Comparison of ENCODE assay signal across 22 cellular contexts in genomic region chr2:56313541-56313940, GRCh38.
DNase-seq lines count a peak whose midpoint lies in the region; ATAC-seq and TF ChIP-seq lines count a peak whose summit lies in the region.
"Had no signal": no experiment of that assay in that cellular context is flagged by ENCODE, and none has a peak within 500 bp of the region (broad histone marks: within the 10 kb centered on the region; RNA-seq: fewer than 3 reads in every experiment).

No MANE protein-coding gene starts in this region.

- H3K4me3 ChIP-seq in body of pancreas = no peak overlapping the region
- no peak overlapping the region for H3K4me3 ChIP-seq in testis
- H3K4me3 ChIP-seq: gastrocnemius medialis, GM23248, MG63, stomach, uterus had no signal

- intact Hi-C loops in body of pancreas (cut with DNase I) = no loop called here
- intact Hi-C loops in natural killer cell (cut with micrococcal nuclease) = no loop called here
- intact Hi-C loops in testis (cut with DNase I; ENCODE audit: low total_unique reads) = no loop called here

- H3K36me3 ChIP-seq in body of pancreas (replicated peaks in 1 of 2; ENCODE audit: insufficient read depth in 1 of 2, low read depth in 2 of 2) (no peaks in the 10 kb centered on the region), testis (ENCODE audit: low read depth, missing control alignments) (no peaks in the 10 kb centered on the region)
- H3K36me3 ChIP-seq: gastrocnemius medialis, MG63, stomach, uterus had no signal

- H3K27me3 Mint-ChIP-seq in natural killer cell (ENCODE audit: low read depth in 2 of 2) = no peaks in the 10 kb centered on the region
- H3K27me3 Mint-ChIP-seq: IgD-negative memory B cell had no signal

- H3K9me3 ChIP-seq in body of pancreas (no peaks in the 10 kb centered on the region), testis (no peaks in the 10 kb centered on the region)
- H3K9me3 ChIP-seq: gastrocnemius medialis, MG63, stomach, uterus had no signal

- no peak for TF ChIP-seq CTCF in body of pancreas (IDR thresholded peaks at IDR 0.05)
- TF ChIP-seq CTCF in natural killer cell (IDR thresholded peaks at IDR 0.05) = no peak
- TF ChIP-seq CTCF in testis (IDR thresholded peaks at IDR 0.05) = no peak

- no peaks in the 10 kb centered on the region for H3K4me1 ChIP-seq in body of pancreas
- H3K4me1 ChIP-seq in testis = no peaks in the 10 kb centered on the region
- H3K4me1 ChIP-seq: stomach, uterus had no signal

- H3K4me3 Mint-ChIP-seq in natural killer cell = no peak overlapping the region
- H3K4me3 Mint-ChIP-seq: IgD-negative memory B cell, nephron progenitor cell had no signal

- TF ChIP-seq POLR2A in body of pancreas (IDR thresholded peaks at IDR 0.05) (no peak), testis (IDR thresholded peaks at IDR 0.05) (no peak)

- H3K27ac ChIP-seq in body of pancreas (no peak overlapping the region), testis (no peak overlapping the region)
- H3K27ac ChIP-seq: 22Rv1, GM23248, stomach, uterus had no signal

- ATAC-seq in body of pancreas (peak; percentile 21), natural killer cell (no peak), HG02852 (IDR thresholded peaks at IDR 0.05; ENCODE audit: unreplicated experiment) (no peak)
- ATAC-seq: esophagus mucosa, gastrocnemius medialis had no signal

- no peaks in the 10 kb centered on the region for H3K4me1 Mint-ChIP-seq in natural killer cell
- H3K4me1 Mint-ChIP-seq: IgD-negative memory B cell had no signal

- H3K9me3 Mint-ChIP-seq in natural killer cell = peaks cover 5 to 14% of the 10 kb centered on the region in 2 donors
- H3K9me3 Mint-ChIP-seq: nephron progenitor cell had no signal

- whole genome bisulfite sequencing in body of pancreas, 2 donors = 5 to 6% methylated on average over 1 of the region's 1 CpG
- WGBS in testis, 2 donors = 42 to 55% methylated on average over 1 of the region's 1 CpG

- DNase-seq in DMS 273 (lab: John Stamatoyannopoulos, UW; ENCODE audit: unreplicated experiment) (peak; percentile 31), DMS 273 treated with DMSO at 0.1 percent for 48 hours (lab: John Stamatoyannopoulos, UW) (no peak), EH (ENCODE audit: low read depth) (peak; percentile 15), body of pancreas (peak in 3 of 4 donors; percentile 13 to 16 (median 13)), occipital lobe (lab: John Stamatoyannopoulos, UW) (peak; percentile 18), natural killer cell (no peak), testis (no peak)
- DNase-seq: activated CD4-positive, alpha-beta T cell treated with anti-CD3 and anti-CD28 coated beads for 1 hour; activated naive CD4-positive, alpha-beta T cell treated with anti-CD3 and anti-CD28 coated beads, Interleukin-2, amount 50 U/mL, for 16 hours; aorta; central memory CD4-positive, alpha-beta T cell; gastrocnemius medialis; GM23248; kidney; MG63; nephron progenitor cell; stomach; uterus had no signal

- H3K27ac Mint-ChIP-seq in natural killer cell = no peak overlapping the region
- H3K27ac Mint-ChIP-seq: IgD-negative memory B cell, nephron progenitor cell had no signal

- H3K27me3 ChIP-seq in body of pancreas = no peaks in the 10 kb centered on the region
- H3K27me3 ChIP-seq in testis = no peaks in the 10 kb centered on the region
- H3K27me3 ChIP-seq: gastrocnemius medialis, MG63, stomach, uterus had no signal

- no peaks in the 10 kb centered on the region for H3K36me3 Mint-ChIP-seq in natural killer cell
- H3K36me3 Mint-ChIP-seq: IgD-negative memory B cell had no signal

Comparison
In these comparisons a context has a peak if more than half of its experiments do, and no peak if none do; other contexts are left out.
1. DNase-seq: peak in DMS 273 (single experiment), EH (single experiment), body of pancreas (3 of 4) and occipital lobe (single experiment); none in DMS 273 treated with DMSO at 0.1 percent for 48 hours (single experiment), natural killer cell (single experiment) and testis (single experiment).